ENCODE assay signal across 20 cellular contexts in the genomic region with DNA sequence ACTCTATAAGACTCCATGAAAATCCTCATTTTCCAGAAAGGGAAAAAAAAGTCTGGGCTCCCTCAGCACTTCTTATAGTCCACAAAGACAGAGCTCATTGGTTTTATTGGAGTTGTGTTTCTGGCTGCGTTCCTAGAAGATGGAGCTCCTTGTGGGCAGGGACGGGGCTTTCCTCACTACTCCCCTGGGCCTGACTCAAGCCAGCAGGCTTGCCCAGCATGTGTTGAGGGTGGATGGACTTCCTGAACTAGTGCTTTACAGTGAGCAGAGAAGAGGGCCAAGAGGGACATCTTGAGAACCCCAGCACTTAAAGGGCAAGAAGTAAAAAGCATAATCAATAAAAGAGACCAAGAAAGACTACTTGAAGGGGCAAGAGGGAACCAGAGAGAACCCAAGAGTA. TPM values are rescaled to one million over a fixed set of nuclear protein-coding genes. Genes with fewer than 3 reads are reported as not detected.
DNase-seq lines count a peak whose midpoint lies in the region; ATAC-seq and TF ChIP-seq lines count a peak whose summit lies in the region.
"Had no signal": no experiment of that assay in that cellular context is flagged by ENCODE, and none has a peak within 500 bp of the region (broad histone marks: within the 10 kb centered on the region; RNA-seq: fewer than 3 reads in every experiment).

No MANE protein-coding gene starts in this region.

- ATAC-seq in lung (ENCODE audit: insufficient read depth, low FRiP score) (no peak), HG03571 (IDR thresholded peaks at IDR 0.05; ENCODE audit: unreplicated experiment) (no peak)

- H3K27ac ChIP-seq in lung (ENCODE audit: low read depth in 1 of 2, low read length in 1 of 2) (no peak overlapping the region), right atrium auricular region (no peak overlapping the region)
- H3K27ac ChIP-seq: BLaER1, SJSA1 had no signal

- H3K36me3 ChIP-seq in lung (ENCODE audit: control insufficient read depth in 2 of 2, insufficient read depth in 2 of 2, low read length in 2 of 2) (no peaks in the 10 kb centered on the region), right atrium auricular region (no peaks in the 10 kb centered on the region)
- H3K36me3 ChIP-seq: BLaER1, MG63, SJSA1 had no signal

- DNase-seq in M059J (ENCODE audit: low read depth), result peak; percentile 20
- peak; percentile 6 for DNase-seq in choroid plexus epithelial cell (ENCODE audit: low read depth)
- peak; percentile 16 for DNase-seq in lung (ENCODE audit: low spot score)
- DNase-seq in NCI-H1105 (lab: John Stamatoyannopoulos, UW), result no peak
- DNase-seq in SIG-M5 treated with dmso at 0.1 percent for 504 hours (lab: John Stamatoyannopoulos, UW; ENCODE audit: unreplicated experiment), result no peak
- DNase-seq in right atrium auricular region (ENCODE audit: low spot score), result no peak
- DNase-seq: CD4-positive, alpha-beta memory T cell; DND-41; Karpas-422; MG63; NCI-H1048; NCI-H146; NCI-H2029; NCI-H226; NCI-H524; NCI-H774 had no signal

- 71 to 87% methylated on average over 2 of the region's 2 CpGs for WGBS in lung, 2 donors

- H3K9me3 ChIP-seq in lung (ENCODE audit: control insufficient read depth in 2 of 2, insufficient read depth in 1 of 2, low read length in 1 of 2) (no peaks in the 10 kb centered on the region), right atrium auricular region (no peaks in the 10 kb centered on the region)
- H3K9me3 ChIP-seq: BLaER1, MG63, SJSA1 had no signal

- no peak overlapping the region for H3K4me3 ChIP-seq in choroid plexus epithelial cell (ENCODE audit: low read depth, low read length)
- no peak overlapping the region for H3K4me3 ChIP-seq in lung
- H3K4me3 ChIP-seq in right atrium auricular region, result no peak overlapping the region
- H3K4me3 ChIP-seq: BLaER1, MG63, SJSA1 had no signal

- H3K4me1 ChIP-seq in lung (ENCODE audit: control insufficient read depth in 2 of 2, insufficient read depth in 2 of 2, low read length in 2 of 2), result no peaks in the 10 kb centered on the region
- no peaks in the 10 kb centered on the region for H3K4me1 ChIP-seq in right atrium auricular region
- H3K4me1 ChIP-seq: BLaER1, SJSA1 had no signal

- TF ChIP-seq CTCF in choroid plexus epithelial cell (conservative IDR thresholded peaks at IDR 0.05; ENCODE audit: low read depth, low read length) (no peak), lung (IDR thresholded peaks at IDR 0.05; ENCODE audit: control extremely low read depth, extremely low read depth) (no peak), right atrium auricular region (IDR thresholded peaks at IDR 0.05) (no peak)

- H3K27me3 ChIP-seq in lung (ENCODE audit: control insufficient read depth, insufficient read depth) (no peaks in the 10 kb centered on the region), right atrium auricular region (no peaks in the 10 kb centered on the region)
- H3K27me3 ChIP-seq: BLaER1, MG63, SJSA1 had no signal

RNA-seq across cellular contexts. Expression of gene EPHB1, which starts 43.2 kb away (rescaled TPM):
- total RNA-seq in M059J (2014; rRNA removed; shearing (Covaris generic)), result 0.22 and 1.0 TPM in 2 replicates
- 1 to 10 TPM; 2.1 to 6.3 TPM for total RNA-seq in lung
- 1 to 10 TPM in 1 of 2 donors, under 1 TPM in 1; 0.30 to 2.0 TPM for polyA plus RNA-seq in lung
- 1 to 10 TPM; 1.9 to 3.2 TPM for total RNA-seq in right atrium auricular region
- total RNA-seq: G401, SJSA1 had no signal

Comparison
In these comparisons a context has a peak if more than half of its experiments do, and no peak if none do; other contexts are left out.
1. DNase-seq: peak in M059J (single experiment), choroid plexus epithelial cell (single experiment) and lung (single experiment); none in NCI-H1105 (single experiment), SIG-M5 treated with dmso at 0.1 percent for 504 hours (single experiment) and right atrium auricular region (single experiment).